ENCODE assay signal across 1 cellular context in the genomic region with DNA sequence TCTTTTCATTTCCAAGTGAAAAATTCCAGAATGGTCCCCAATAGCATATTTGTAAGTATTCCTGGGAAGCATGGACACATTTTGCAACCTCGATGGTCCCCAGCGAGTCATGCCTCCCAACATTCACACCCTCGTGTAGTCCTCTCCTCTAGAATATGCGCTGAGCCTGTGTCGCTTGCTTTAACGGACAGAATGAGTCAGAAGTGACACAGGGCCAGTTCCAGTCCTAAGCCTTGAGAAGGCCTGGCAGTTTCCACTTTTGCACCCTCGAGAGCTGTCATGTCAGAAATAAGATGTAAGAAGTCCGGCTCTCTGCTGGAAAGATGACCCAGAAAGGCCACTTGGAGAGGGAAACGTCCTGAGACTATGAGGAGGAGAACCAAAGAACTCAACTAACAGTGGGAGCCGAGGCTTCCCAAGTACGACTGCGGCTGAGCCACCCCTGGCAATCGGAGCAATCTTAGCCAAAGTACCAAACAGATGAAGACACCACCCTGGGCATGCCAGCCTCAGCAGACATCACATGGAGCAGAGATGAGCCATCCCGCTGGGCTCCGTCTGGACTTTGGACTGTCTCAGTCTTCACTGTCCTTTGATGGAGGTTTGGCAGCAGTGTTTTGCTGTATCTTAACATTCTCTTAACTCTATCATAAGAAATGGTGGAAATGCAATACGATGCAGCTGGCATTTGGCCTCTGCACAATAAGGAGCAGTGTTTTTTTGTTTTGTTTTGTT.
TF ChIP-seq lines count a peak whose summit lies in the region.

No MANE protein-coding gene starts in this region.

TF ChIP-seq in H1, 55 proteins besides CTCF, POLR2A, EP300 and RAD21:
- TF ChIP-seq BACH1 (IDR thresholded peaks at IDR 0.05; ENCODE audit: low read length): no peak
- TF ChIP-seq CHD1 (IDR thresholded peaks at IDR 0.05; ENCODE audit: low read depth, low read length): no peak
- no peak for TF ChIP-seq CTBP2 (IDR thresholded peaks at IDR 0.05; ENCODE audit: borderline replicate concordance, insufficient read depth, insufficient read length, low read length)
- TF ChIP-seq CBX8 (IDR thresholded peaks at IDR 0.05; ENCODE audit: borderline replicate concordance, low read depth, low read length): no peak
- TF ChIP-seq ZNF274 (IDR thresholded peaks at IDR 0.05; ENCODE audit: borderline replicate concordance, extremely low read depth, low read length): no peak
- TF ChIP-seq, protein P1, sequence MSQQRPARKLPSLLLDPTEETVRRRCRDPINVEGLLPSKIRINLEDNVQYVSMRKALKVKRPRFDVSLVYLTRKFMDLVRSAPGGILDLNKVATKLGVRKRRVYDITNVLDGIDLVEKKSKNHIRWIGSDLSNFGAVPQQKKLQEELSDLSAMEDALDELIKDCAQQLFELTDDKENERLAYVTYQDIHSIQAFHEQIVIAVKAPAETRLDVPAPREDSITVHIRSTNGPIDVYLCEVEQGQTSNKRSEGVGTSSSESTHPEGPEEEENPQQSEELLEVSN (IDR thresholded peaks at IDR 0.05): no peak
- TF ChIP-seq, protein P2, sequence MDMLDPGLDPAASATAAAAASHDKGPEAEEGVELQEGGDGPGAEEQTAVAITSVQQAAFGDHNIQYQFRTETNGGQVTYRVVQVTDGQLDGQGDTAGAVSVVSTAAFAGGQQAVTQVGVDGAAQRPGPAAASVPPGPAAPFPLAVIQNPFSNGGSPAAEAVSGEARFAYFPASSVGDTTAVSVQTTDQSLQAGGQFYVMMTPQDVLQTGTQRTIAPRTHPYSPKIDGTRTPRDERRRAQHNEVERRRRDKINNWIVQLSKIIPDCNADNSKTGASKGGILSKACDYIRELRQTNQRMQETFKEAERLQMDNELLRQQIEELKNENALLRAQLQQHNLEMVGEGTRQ (IDR thresholded peaks at IDR 0.05; ENCODE audit: low read length): no peak
- TF ChIP-seq EZH2 (IDR thresholded peaks at IDR 0.05; ENCODE audit: low read depth, low read length, severe bottlenecking): no peak
- no peak for TF ChIP-seq PHF8 (conservative IDR thresholded peaks at IDR 0.05; ENCODE audit: low read depth, low read length)
- TF ChIP-seq RNF2 (IDR thresholded peaks at IDR 0.05; ENCODE audit: borderline replicate concordance, low read depth, low read length, missing control alignments, poor library complexity, severe bottlenecking): no peak
